ENCODE assay signal across 28 cellular contexts in genomic region chr22:47411006-47411405, GRCh38.
"Had no signal": no experiment of that assay in that cellular context is flagged by ENCODE, and none has a peak within 500 bp of the region (broad histone marks: within the 10 kb centered on the region; RNA-seq: fewer than 3 reads in every experiment).

No MANE protein-coding gene starts in this region.

- H3K4me3 ChIP-seq: ascending aorta, cardiac muscle cell, SJCRH30, SK-N-MC had no signal

- H3K9me3 Mint-ChIP-seq: activated CD4-positive, alpha-beta memory T cell treated with anti-CD3 and anti-CD28 coated beads, Interleukin-2, amount 10 ng/mL, durations not matched to agents 7 days and 5 days; activated naive CD8-positive, alpha-beta T cell treated with anti-CD3 and anti-CD28 coated beads, Interleukin-2, amount 10 ng/mL, durations not matched to agents 7 days and 5 days had no signal

- H3K27me3 ChIP-seq: ascending aorta, cardiac muscle cell, SJCRH30 had no signal

- H3K36me3 Mint-ChIP-seq: activated naive CD4-positive, alpha-beta T cell treated with anti-CD3 and anti-CD28 coated beads, Interleukin-2, amount 50 U/mL, for 24 hours; activated naive CD8-positive, alpha-beta T cell treated with anti-CD3 and anti-CD28 coated beads, Interleukin-2, amount 10 ng/mL, durations not matched to agents 7 days and 5 days had no signal

- H3K9me3 ChIP-seq: ascending aorta, SJCRH30 had no signal

- H3K36me3 ChIP-seq: ascending aorta, cardiac muscle cell, SJCRH30, WERI-Rb-1 had no signal

- H3K27ac Mint-ChIP-seq: activated CD4-positive, alpha-beta memory T cell treated with anti-CD3 and anti-CD28 coated beads, Interleukin-2, amount 10 ng/mL, durations not matched to agents 7 days and 5 days; activated naive CD4-positive, alpha-beta T cell treated with anti-CD3 and anti-CD28 coated beads, Interleukin-2, amount 50 U/mL, for 24 hours; activated naive CD8-positive, alpha-beta T cell treated with anti-CD3 and anti-CD28 coated beads, Interleukin-2, amount 10 ng/mL, durations not matched to agents 7 days and 5 days had no signal

- H3K4me3 Mint-ChIP-seq: activated CD4-positive, alpha-beta memory T cell treated with anti-CD3 and anti-CD28 coated beads, Interleukin-2, amount 10 ng/mL, durations not matched to agents 7 days and 5 days; activated naive CD4-positive, alpha-beta T cell treated with anti-CD3 and anti-CD28 coated beads, Interleukin-2, amount 50 U/mL, for 24 hours; activated naive CD8-positive, alpha-beta T cell treated with anti-CD3 and anti-CD28 coated beads, Interleukin-2, amount 10 ng/mL, durations not matched to agents 7 days and 5 days had no signal

- H3K4me1 ChIP-seq: ascending aorta, SJCRH30 had no signal

- DNase-seq: activated CD4-positive, alpha-beta memory T cell treated with anti-CD3 and anti-CD28 coated beads, Interleukin-2, amount 10 ng/mL, durations not matched to agents 7 days and 5 days; activated CD4-positive, alpha-beta T cell treated with anti-CD3 and anti-CD28 coated beads for 1 hour; activated CD4-positive, alpha-beta T cell treated with anti-CD3 and anti-CD28 coated beads for 48 hours; activated CD4-positive, CD25-positive, alpha-beta regulatory T cell; activated gamma-delta T cell; activated naive CD4-positive, alpha-beta T cell treated with Interleukin-2 at 50 U/mL for 16 hours; activated naive CD8-positive, alpha-beta T cell treated with anti-CD3 and anti-CD28 coated beads, Interleukin-2, amount 10 ng/mL, durations not matched to agents 7 days and 5 days; activated T-cell treated with anti-CD3 and anti-CD28 coated beads, Interleukin-2, amount 50 U/mL, for 48 hours; amygdala; Karpas-422; KBM-7; NCI-H1417 treated with DMSO at 0.1 percent for 48 hours; NCI-H187 treated with DMSO at 0.1 percent for 48 hours; NCI-H2081; NCI-H2171 treated with DMSO at 0.1 percent for 48 hours; NCI-H226; NCI-H446 treated with DMSO at 0.1 percent for 48 hours; NCI-H524; NCI-H69; SHP77; SJCRH30; T1000; WERI-Rb-1 had no signal

- ATAC-seq: Panc1 had no signal

- H3K4me1 Mint-ChIP-seq: activated CD4-positive, alpha-beta memory T cell treated with anti-CD3 and anti-CD28 coated beads, Interleukin-2, amount 10 ng/mL, durations not matched to agents 7 days and 5 days; activated naive CD4-positive, alpha-beta T cell treated with anti-CD3 and anti-CD28 coated beads, Interleukin-2, amount 50 U/mL, for 24 hours; activated naive CD8-positive, alpha-beta T cell treated with anti-CD3 and anti-CD28 coated beads, Interleukin-2, amount 10 ng/mL, durations not matched to agents 7 days and 5 days had no signal

- H3K27ac ChIP-seq: ascending aorta, cardiac muscle cell, SJCRH30, SK-N-MC, WERI-Rb-1 had no signal

- H3K27me3 Mint-ChIP-seq: activated CD4-positive, alpha-beta memory T cell treated with anti-CD3 and anti-CD28 coated beads, Interleukin-2, amount 10 ng/mL, durations not matched to agents 7 days and 5 days had no signal
